In genomic region chr2:208072250-208072892, GRCh38 we compare ENCODE assay signal across 8 cellular contexts. TPM values are rescaled to one million over a fixed set of nuclear protein-coding genes. Genes with fewer than 3 reads are reported as not detected.
A peak's percentile ranks its signal among the peaks of the same experiment; 100 is the strongest.
DNase-seq lines count a peak whose midpoint lies in the region; ATAC-seq and TF ChIP-seq lines count a peak whose summit lies in the region.

No MANE protein-coding gene starts in this region.

- no peaks in the 10 kb centered on the region for H3K36me3 Mint-ChIP-seq in activated CD4-positive, alpha-beta T cell treated with anti-CD3 and anti-CD28 coated beads, Interleukin-2, amount 10 ng/mL, durations not matched to agents 24 days and 14 days (ENCODE audit: low read depth)

- ATAC-seq in GM18868 (IDR thresholded peaks at IDR 0.05; ENCODE audit: unreplicated experiment), result peak; percentile 93
- ATAC-seq in HG03103 (IDR thresholded peaks at IDR 0.05; ENCODE audit: low read depth, unreplicated experiment), result peak; percentile 94
- ATAC-seq in lung (ENCODE audit: insufficient read depth, low FRiP score), result peak; percentile 77

- no peak overlapping the region for H3K4me3 Mint-ChIP-seq in activated CD4-positive, alpha-beta T cell treated with anti-CD3 and anti-CD28 coated beads, Interleukin-2, amount 10 ng/mL, durations not matched to agents 24 days and 14 days

- no peak overlapping the region for H3K27ac Mint-ChIP-seq in activated CD4-positive, alpha-beta T cell treated with anti-CD3 and anti-CD28 coated beads, Interleukin-2, amount 10 ng/mL, durations not matched to agents 24 days and 14 days

- intact Hi-C loops in activated CD4-positive, alpha-beta T cell treated with anti-CD3 and anti-CD28 coated beads, Interleukin-2, amount 10 ng/mL, durations not matched to agents 24 days and 14 days (cut with micrococcal nuclease), result loop anchor here (1.0 to 10.0 kb wide), 2 partner anchors 326 to 1378 kb away; no protein-coding TSS in a partner anchor

- peak; percentile 84 for TF ChIP-seq CTCF in AG10803 (conservative IDR thresholded peaks at IDR 0.05; ENCODE audit: low read length)
- TF ChIP-seq CTCF in lung (IDR thresholded peaks at IDR 0.05; ENCODE audit: control extremely low read depth, extremely low read depth), result peak; percentile 53

- no peaks in the 10 kb centered on the region for H3K4me1 ChIP-seq in lung (ENCODE audit: control insufficient read depth in 2 of 2, insufficient read depth in 2 of 2, low read length in 2 of 2)

- no peaks in the 10 kb centered on the region for H3K36me3 ChIP-seq in lung (ENCODE audit: control insufficient read depth in 2 of 2, insufficient read depth in 2 of 2, low read length in 2 of 2)

- DNase-seq in AG10803 (ENCODE audit: low read depth), result peak; percentile 69
- DNase-seq in NCI-H345 (lab: John Stamatoyannopoulos, UW), result peak; percentile 51
- peak; percentile 86 for DNase-seq in activated CD4-positive, alpha-beta T cell treated with anti-CD3 and anti-CD28 coated beads, Interleukin-2, amount 10 ng/mL, durations not matched to agents 24 days and 14 days
- peak; percentile 47 to 72 for DNase-seq in dermis microvascular lymphatic vessel endothelial cell (ENCODE audit: low read depth in 2 of 2)
- peak; percentile 66 for DNase-seq in lung (ENCODE audit: low spot score)
- peak; percentile 9 to 10 for DNase-seq in stimulated activated CD8-positive, alpha-beta memory T cell treated with anti-CD3 and anti-CD28 coated beads, Interleukin-2, amount 100 ng/mL, for 1 hour (ENCODE audit: low read depth in 2 of 2)

- 26 to 27% methylated on average over 9 of the region's 9 CpGs for WGBS in lung, 2 donors

- H3K4me1 Mint-ChIP-seq in activated CD4-positive, alpha-beta T cell treated with anti-CD3 and anti-CD28 coated beads, Interleukin-2, amount 10 ng/mL, durations not matched to agents 24 days and 14 days, result no peaks in the 10 kb centered on the region

- no peak overlapping the region for H3K4me3 ChIP-seq in AG10803 (ENCODE audit: low read length)
- H3K4me3 ChIP-seq in lung, result no peak overlapping the region

- H3K27me3 Mint-ChIP-seq in activated CD4-positive, alpha-beta T cell treated with anti-CD3 and anti-CD28 coated beads, Interleukin-2, amount 10 ng/mL, durations not matched to agents 24 days and 14 days, result peaks cover 6% of the 10 kb centered on the region

- H3K27ac ChIP-seq in lung (ENCODE audit: low read depth in 1 of 2, low read length in 1 of 2), result no peak overlapping the region

- no peaks in the 10 kb centered on the region for H3K9me3 ChIP-seq in lung (ENCODE audit: control insufficient read depth in 2 of 2, insufficient read depth in 1 of 2, low read length in 1 of 2)

- no peaks in the 10 kb centered on the region for H3K27me3 ChIP-seq in lung (ENCODE audit: control insufficient read depth, insufficient read depth)

- no peaks in the 10 kb centered on the region for H3K9me3 Mint-ChIP-seq in activated CD4-positive, alpha-beta T cell treated with anti-CD3 and anti-CD28 coated beads, Interleukin-2, amount 10 ng/mL, durations not matched to agents 24 days and 14 days

RNA-seq across cellular contexts. Expression of gene PLEKHM3, which starts 47.0 kb away (rescaled TPM):
- 5.8 and 6.6 TPM in 2 replicates for total RNA-seq in activated CD4-positive, alpha-beta T cell treated with anti-CD3 and anti-CD28 coated beads, Interleukin-2, amount 10 ng/mL, durations not matched to agents 24 days and 14 days
- total RNA-seq in dermis microvascular lymphatic vessel endothelial cell (7.2 and 11.1 TPM in 2 replicates), lung (10 to 100 TPM; 16.3 to 32.9 TPM)
- 1 to 10 TPM; 5.6 to 8.4 TPM for polyA plus RNA-seq in lung

RNA-seq across cellular contexts. Expression of gene CRYGD, which starts 52.0 kb away (rescaled TPM):
- total RNA-seq in activated CD4-positive, alpha-beta T cell treated with anti-CD3 and anti-CD28 coated beads, Interleukin-2, amount 10 ng/mL, durations not matched to agents 24 days and 14 days, result not detected in 2 replicates
- total RNA-seq in dermis microvascular lymphatic vessel endothelial cell (not detected in 2 replicates), lung (not detected)
- polyA plus RNA-seq in lung, result not detected

RNA-seq across cellular contexts. Expression of gene CRYGC, which starts 57.3 kb away (rescaled TPM):
- total RNA-seq in activated CD4-positive, alpha-beta T cell treated with anti-CD3 and anti-CD28 coated beads, Interleukin-2, amount 10 ng/mL, durations not matched to agents 24 days and 14 days, result not detected in 2 replicates
- total RNA-seq in dermis microvascular lymphatic vessel endothelial cell (not detected in 2 replicates), lung (not detected)
- not detected for polyA plus RNA-seq in lung

Comparison
In these comparisons a context has a peak if more than half of its experiments do, and no peak if none do; other contexts are left out.
1. DNase-seq: peak in every context shown above with its lines; median percentile 86 in activated CD4-positive, alpha-beta T cell treated with anti-CD3 and anti-CD28 coated beads, Interleukin-2, amount 10 ng/mL, durations not matched to agents 24 days and 14 days; 69 in AG10803; 66 in lung; 60 in dermis microvascular lymphatic vessel endothelial cell; 51 in NCI-H345; 10 in stimulated activated CD8-positive, alpha-beta memory T cell treated with anti-CD3 and anti-CD28 coated beads, Interleukin-2, amount 100 ng/mL, for 1 hour.